In the genomic region with DNA sequence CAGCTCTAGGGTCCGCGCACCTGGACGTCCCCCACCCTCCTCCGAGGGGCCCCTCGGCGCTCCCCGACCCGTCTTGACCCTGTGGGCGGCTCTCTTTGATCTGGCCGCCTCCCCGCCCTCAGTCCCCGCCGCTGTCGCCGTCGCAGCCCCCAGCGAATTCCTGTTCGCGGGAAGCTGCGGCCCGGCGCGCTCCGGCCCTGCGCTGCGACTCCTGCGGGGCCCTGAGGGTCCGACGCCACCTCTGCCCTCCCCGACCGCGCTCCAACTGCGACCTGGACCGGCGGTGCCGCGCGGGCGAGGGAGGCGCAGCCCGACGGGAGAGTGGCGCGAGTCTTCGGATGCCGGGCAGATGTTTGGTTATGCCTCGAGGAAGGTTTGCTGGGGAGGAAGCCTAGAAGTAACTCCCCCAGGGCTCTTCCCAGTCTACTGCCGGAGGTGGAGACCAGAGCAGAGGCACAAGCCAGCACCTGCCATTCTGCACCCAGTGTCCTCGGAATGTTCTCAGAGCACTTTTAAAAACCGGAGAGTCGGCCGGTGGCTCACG, we compare ENCODE assay signal across 8 cellular contexts. TPM values are rescaled to one million over a fixed set of nuclear protein-coding genes. Genes with fewer than 3 reads are reported as not detected.
A peak's percentile ranks its signal among the peaks of the same experiment; 100 is the strongest.
DNase-seq lines count a peak whose midpoint lies in the region; ATAC-seq and TF ChIP-seq lines count a peak whose summit lies in the region.

No MANE protein-coding gene starts in this region.

- peaks cover 38% of the 10 kb centered on the region for H3K27me3 Mint-ChIP-seq in T-helper 2 cell treated with Interferon-gamma antibody and Interleukin-4, amounts not matched to agents 5 μg/mL and 100 μg/mL, for 36 hours (ENCODE audit: low read depth)
- peaks cover 20% of the 10 kb centered on the region for H3K27me3 Mint-ChIP-seq in HFFc6 (ENCODE audit: insufficient read depth)

- TF ChIP-seq CTCF in HFFc6 (IDR thresholded peaks at IDR 0.05) (no peak), fibroblast of pulmonary artery (IDR thresholded peaks at IDR 0.05; ENCODE audit: low read length, missing control alignments) (no peak)

- H3K9me3 ChIP-seq in SJSA1 (replicated peaks), result no peaks in the 10 kb centered on the region

- H3K9ac ChIP-seq in rectal smooth muscle tissue (ENCODE audit: low read length), result no peak overlapping the region

- H3K27me3 ChIP-seq in SJSA1 (replicated peaks) (peaks cover 25% of the 10 kb centered on the region), rectal smooth muscle tissue (ENCODE audit: control insufficient read depth, insufficient read depth, low read length) (peaks cover 13% of the 10 kb centered on the region)

- H3K36me3 Mint-ChIP-seq in T-helper 2 cell treated with Interferon-gamma antibody and Interleukin-4, amounts not matched to agents 5 μg/mL and 100 μg/mL, for 36 hours (ENCODE audit: low read depth), result no peaks in the 10 kb centered on the region
- peaks cover 7% of the 10 kb centered on the region for H3K36me3 Mint-ChIP-seq in HFFc6 (ENCODE audit: low read depth)

- H3K27ac ChIP-seq in SJSA1 (no peak overlapping the region), rectal smooth muscle tissue (ENCODE audit: low read depth, low read length) (no peak overlapping the region)

- no peak overlapping the region for H3K27ac Mint-ChIP-seq in T-helper 2 cell treated with Interferon-gamma antibody and Interleukin-4, amounts not matched to agents 5 μg/mL and 100 μg/mL, for 36 hours
- H3K27ac Mint-ChIP-seq in HFFc6, result no peak overlapping the region

- H3K9me3 Mint-ChIP-seq in T-helper 2 cell treated with Interferon-gamma antibody and Interleukin-4, amounts not matched to agents 5 μg/mL and 100 μg/mL, for 36 hours, result peaks cover 4% of the 10 kb centered on the region
- H3K9me3 Mint-ChIP-seq in HFFc6, result peaks cover 3% of the 10 kb centered on the region; the same call in 1 of the 2 replicates

- DNase-seq in T-helper 2 cell treated with Interferon-gamma antibody and Interleukin-4, amounts not matched to agents 5 μg/mL and 100 μg/mL, for 36 hours (ENCODE audit: low spot score), result no peak
- DNase-seq in T-helper 2 cell, result no peak
- DNase-seq in HFFc6, result no peak
- DNase-seq in SJSA1 (ENCODE audit: low read depth in 1 of 2, low spot score in 2 of 2), result no peak
- DNase-seq in fibroblast of pulmonary artery (ENCODE audit: low read depth), result no peak
- DNase-seq in epidermal melanocyte (ENCODE audit: insufficient read length, low spot score), result no peak

- H3K4me1 ChIP-seq in SJSA1 (replicated peaks) (peaks cover 11% of the 10 kb centered on the region), rectal smooth muscle tissue (ENCODE audit: control insufficient read depth, insufficient read depth, low read length) (peaks cover 3% of the 10 kb centered on the region)

- peak overlapping the region; percentile 34 for H3K4me3 Mint-ChIP-seq in T-helper 2 cell treated with Interferon-gamma antibody and Interleukin-4, amounts not matched to agents 5 μg/mL and 100 μg/mL, for 36 hours
- H3K4me3 Mint-ChIP-seq in HFFc6, result peak overlapping the region; percentile 20; the same call in 1 of the 2 replicates

- H3K4me1 Mint-ChIP-seq in T-helper 2 cell treated with Interferon-gamma antibody and Interleukin-4, amounts not matched to agents 5 μg/mL and 100 μg/mL, for 36 hours (ENCODE audit: low read depth), result no peaks in the 10 kb centered on the region
- no peaks in the 10 kb centered on the region for H3K4me1 Mint-ChIP-seq in HFFc6 (ENCODE audit: low read depth)

- ATAC-seq in HG03457 (IDR thresholded peaks at IDR 0.05; ENCODE audit: unreplicated experiment), result no peak

- H3K36me3 ChIP-seq in SJSA1 (no peaks in the 10 kb centered on the region), rectal smooth muscle tissue (ENCODE audit: control insufficient read depth, insufficient read depth, low read length) (no peaks in the 10 kb centered on the region)

- peak overlapping the region; percentile 32 for H3K4me3 ChIP-seq in SJSA1
- peak overlapping the region; percentile 43 for H3K4me3 ChIP-seq in fibroblast of pulmonary artery (replicated peaks; ENCODE audit: low read depth, low read length)
- peak overlapping the region; percentile 29 for H3K4me3 ChIP-seq in rectal smooth muscle tissue (ENCODE audit: low read length)

RNA-seq across cellular contexts. Expression of a gene that starts 0.4 kb away (rescaled TPM):
- total RNA-seq in HFFc6 (2021; fragmentation: NEBNext Ultra II Directional; extraction: Animal tissue kit (Norgen Biotek cat#: 25700)), result under 1 TPM in 1 of 6 experiments, not detected in 5; 0.10 TPM
- not detected in 2 replicates for total RNA-seq in SJSA1 (2014; rRNA removed; shearing (Covaris generic))

RNA-seq across cellular contexts. Expression of a gene that starts 41.2 kb away (rescaled TPM):
- 100 to 1,000 TPM; 155 to 219 (median 178) TPM for total RNA-seq in HFFc6 (2021; fragmentation: NEBNext Ultra II Directional; extraction: Animal tissue kit (Norgen Biotek cat#: 25700))
- total RNA-seq in SJSA1 (2014; rRNA removed; shearing (Covaris generic)), result 145 and 177 TPM in 2 replicates

RNA-seq across cellular contexts. Expression of a gene that starts 41.7 kb away (rescaled TPM):
- total RNA-seq in HFFc6 (2021; fragmentation: NEBNext Ultra II Directional; extraction: Animal tissue kit (Norgen Biotek cat#: 25700)), result 10 to 100 TPM; 14.2 to 17.4 (median 15.3) TPM
- 12.7 and 14.3 TPM in 2 replicates for total RNA-seq in SJSA1 (2014; rRNA removed; shearing (Covaris generic))
